In genomic region chr7:5139998-5140397, GRCh38 we compare ENCODE assay signal across 8 cellular contexts. TPM values are rescaled to one million over a fixed set of nuclear protein-coding genes. Genes with fewer than 3 reads are reported as not detected.
DNase-seq lines count a peak whose midpoint lies in the region; ATAC-seq and TF ChIP-seq lines count a peak whose summit lies in the region.

No MANE protein-coding gene starts in this region.

- no peaks in the 10 kb centered on the region for H3K79me2 ChIP-seq in OCI-LY3 (ENCODE audit: low read length)
- no peaks in the 10 kb centered on the region for H3K79me2 ChIP-seq in trophoblast cell (ENCODE audit: control insufficient read depth, insufficient read depth, low read length, poor library complexity)

- H3K9me3 Mint-ChIP-seq in activated naive CD4-positive, alpha-beta T cell treated with anti-CD3 and anti-CD28 coated beads for 36 hours, result no peaks in the 10 kb centered on the region

- H3K27ac ChIP-seq in OCI-LY3 (ENCODE audit: low read length) (no peak overlapping the region), trophoblast cell (ENCODE audit: low read depth, low read length) (no peak overlapping the region)

- no peak overlapping the region for H3K14ac ChIP-seq in trophoblast cell (ENCODE audit: low read length)

- no peak overlapping the region for H4K12ac ChIP-seq in trophoblast cell (ENCODE audit: low read depth, low read length)

- no peak overlapping the region for H3K27ac Mint-ChIP-seq in activated naive CD4-positive, alpha-beta T cell treated with anti-CD3 and anti-CD28 coated beads for 36 hours

- no peak overlapping the region for H3K4me3 ChIP-seq in OCI-LY3 (ENCODE audit: low read length)
- H3K4me3 ChIP-seq in trophoblast cell (ENCODE audit: low read depth, low read length), result no peak overlapping the region

- H3K4me1 ChIP-seq in OCI-LY3 (ENCODE audit: low read length) (peaks cover 12% of the 10 kb centered on the region), trophoblast cell (ENCODE audit: control insufficient read depth in 1 of 2, insufficient read depth in 2 of 2, low read length in 2 of 2) (no peaks in the 10 kb centered on the region)

- ATAC-seq in GM18861 (IDR thresholded peaks at IDR 0.05; ENCODE audit: unreplicated experiment) (no peak), HG02763 (IDR thresholded peaks at IDR 0.05; ENCODE audit: unreplicated experiment) (no peak)

- no peak overlapping the region for H3K4me3 Mint-ChIP-seq in activated naive CD4-positive, alpha-beta T cell treated with anti-CD3 and anti-CD28 coated beads for 36 hours

- no peaks in the 10 kb centered on the region for H4K20me1 ChIP-seq in OCI-LY3 (ENCODE audit: insufficient read depth, low read length)

- no peak overlapping the region for H3K4ac ChIP-seq in trophoblast cell (ENCODE audit: low read depth, low read length)

- H3K9me3 ChIP-seq in OCI-LY3 (ENCODE audit: insufficient read depth, low read length), result no peaks in the 10 kb centered on the region
- no peaks in the 10 kb centered on the region for H3K9me3 ChIP-seq in trophoblast cell (ENCODE audit: insufficient read depth, low read depth, low read length)

- no peak overlapping the region for H3K9ac ChIP-seq in OCI-LY3 (ENCODE audit: low read length)
- no peak overlapping the region for H3K9ac ChIP-seq in trophoblast cell (ENCODE audit: low read length)

- peak; percentile 51 for TF ChIP-seq CTCF in OCI-LY3 (IDR thresholded peaks at IDR 0.05; ENCODE audit: low read depth, low read length)

- no peak overlapping the region for H2BK120ac ChIP-seq in trophoblast cell (ENCODE audit: insufficient read depth, low read length, poor library complexity)

- no peaks in the 10 kb centered on the region for H3K36me3 ChIP-seq in OCI-LY3 (replicated peaks; ENCODE audit: low read depth, low read length)
- H3K36me3 ChIP-seq in trophoblast cell (ENCODE audit: control insufficient read depth in 1 of 2, insufficient read depth in 2 of 2, low read length in 2 of 2), result no peaks in the 10 kb centered on the region

- no peaks in the 10 kb centered on the region for H3K79me1 ChIP-seq in trophoblast cell (ENCODE audit: low read length)

- no peak overlapping the region for H2BK12ac ChIP-seq in trophoblast cell (ENCODE audit: low read length)

- H4K91ac ChIP-seq in trophoblast cell (ENCODE audit: low read depth, low read length), result no peak overlapping the region

- no peaks in the 10 kb centered on the region for H3K27me3 Mint-ChIP-seq in activated naive CD4-positive, alpha-beta T cell treated with anti-CD3 and anti-CD28 coated beads for 36 hours (ENCODE audit: low read depth)

- no peaks in the 10 kb centered on the region for H3K27me3 ChIP-seq in OCI-LY3 (ENCODE audit: low read depth, low read length)
- H3K27me3 ChIP-seq in trophoblast cell (ENCODE audit: insufficient read depth, low read length), result no peaks in the 10 kb centered on the region

- no peak overlapping the region for H2BK5ac ChIP-seq in trophoblast cell (ENCODE audit: low read depth, low read length, poor library complexity)

- no peaks in the 10 kb centered on the region for H3K36me3 Mint-ChIP-seq in activated naive CD4-positive, alpha-beta T cell treated with anti-CD3 and anti-CD28 coated beads for 36 hours (ENCODE audit: low read depth)

- H2AFZ ChIP-seq in OCI-LY3 (ENCODE audit: low read depth, low read length) (no peak overlapping the region), trophoblast cell (ENCODE audit: insufficient read depth, low read length, poor library complexity) (no peak overlapping the region)

- H2AK5ac ChIP-seq in trophoblast cell (ENCODE audit: low read length), result no peak overlapping the region

- H3K18ac ChIP-seq in trophoblast cell (ENCODE audit: low read length), result no peak overlapping the region

- no peak overlapping the region for H4K8ac ChIP-seq in trophoblast cell (ENCODE audit: low read depth, low read length)

- intact Hi-C loops in activated naive CD4-positive, alpha-beta T cell treated with anti-CD3 and anti-CD28 coated beads for 36 hours (cut with micrococcal nuclease), result loop anchor here (5.0 kb wide), 1 partner anchor 52 kb away; the partner anchor contains the start of gene WIPI2

- DNase-seq in activated naive CD4-positive, alpha-beta T cell treated with anti-CD3 and anti-CD28 coated beads for 36 hours, result peak; percentile 47
- DNase-seq in activated naive CD4-positive, alpha-beta T cell treated with anti-CD3 and anti-CD28 coated beads, Interleukin-2, amount 50 U/mL, for 16 hours, result no peak
- DNase-seq in dermis blood vessel endothelial cell (peak; percentile 68), trophoblast cell (peak; percentile 26 to 73), middle frontal gyrus (ENCODE audit: extremely low spot score, low spot score) (no peak)

- no CpG with 5 or more reads among the region's 7 CpGs for WGBS in trophoblast cell (ENCODE audit: extremely low coverage, insufficient coverage, insufficient read length)

- H3K4me2 ChIP-seq in OCI-LY3 (ENCODE audit: low read length), result no peak overlapping the region
- H3K4me2 ChIP-seq in trophoblast cell (ENCODE audit: low read length), result no peak overlapping the region

- CTCF ChIA-PET in activated naive CD4-positive, alpha-beta T cell treated with anti-CD3 and anti-CD28 coated beads for 36 hours (lab: Charles Lee), result interaction anchor here (0.6 to 1.7 kb wide), 5 partner anchors 12 to 166 kb away, joined by 3 to 7 read pairs (median 4); no protein-coding TSS in a partner anchor

- H3K23ac ChIP-seq in trophoblast cell (ENCODE audit: low read length), result no peak overlapping the region

- peaks cover 10% of the 10 kb centered on the region for H3K4me1 Mint-ChIP-seq in activated naive CD4-positive, alpha-beta T cell treated with anti-CD3 and anti-CD28 coated beads for 36 hours (ENCODE audit: low read depth)

RNA-seq across cellular contexts. Expression of gene WIPI2, which starts 50.0 kb away (rescaled TPM):
- total RNA-seq in activated naive CD4-positive, alpha-beta T cell treated with anti-CD3 and anti-CD28 coated beads for 36 hours, result 10 to 100 TPM; 42.6 to 45.1 TPM
- total RNA-seq in dermis blood vessel endothelial cell, result 76.2 and 85.8 TPM in 2 replicates
- polyA plus RNA-seq in trophoblast cell (2013), result 78.5 and 78.8 TPM in 2 replicates

Comparison
In these comparisons a context has a peak if more than half of its experiments do, and no peak if none do; other contexts are left out.
1. DNase-seq: peak in activated naive CD4-positive, alpha-beta T cell treated with anti-CD3 and anti-CD28 coated beads for 36 hours (single experiment), dermis blood vessel endothelial cell (single experiment) and trophoblast cell (2 of 2); none in activated naive CD4-positive, alpha-beta T cell treated with anti-CD3 and anti-CD28 coated beads, Interleukin-2, amount 50 U/mL, for 16 hours (single experiment) and middle frontal gyrus (single experiment).